ENCODE assay signal across 8 cellular contexts in genomic region chr7:108109216-108109908, GRCh38. TPM values are rescaled to one million over a fixed set of nuclear protein-coding genes. Genes with fewer than 3 reads are reported as not detected.
DNase-seq lines count a peak whose midpoint lies in the region; ATAC-seq and TF ChIP-seq lines count a peak whose summit lies in the region.

No MANE protein-coding gene starts in this region.

- H3K27me3 ChIP-seq in BE2C (no peaks in the 10 kb centered on the region), lower lobe of right lung (ENCODE audit: low read depth) (no peaks in the 10 kb centered on the region), uterus (no peaks in the 10 kb centered on the region)

- no peak overlapping the region for H3K27ac Mint-ChIP-seq in activated CD8-positive, alpha-beta T cell treated with anti-CD3 and anti-CD28 coated beads, Interleukin-2, amount 10 ng/mL, durations not matched to agents 7 days and 5 days

- H3K27me3 Mint-ChIP-seq in activated CD8-positive, alpha-beta T cell treated with anti-CD3 and anti-CD28 coated beads, Interleukin-2, amount 10 ng/mL, durations not matched to agents 7 days and 5 days (ENCODE audit: low read depth): peaks cover 1% of the 10 kb centered on the region

- TF ChIP-seq CTCF in BE2C (IDR thresholded peaks at IDR 0.05; ENCODE audit: low read depth, low read length) (peak; percentile 73), LNCAP (IDR thresholded peaks at IDR 0.05) (peak; percentile 77), lower lobe of right lung (IDR thresholded peaks at IDR 0.05) (peak; percentile 26), uterus (IDR thresholded peaks at IDR 0.05) (peak in 1 of 4 experiments; percentile 6)

- H3K36me3 Mint-ChIP-seq in activated CD8-positive, alpha-beta T cell treated with anti-CD3 and anti-CD28 coated beads, Interleukin-2, amount 10 ng/mL, durations not matched to agents 7 days and 5 days (ENCODE audit: low read depth): no peaks in the 10 kb centered on the region

- ATAC-seq in GM18498 (IDR thresholded peaks at IDR 0.05; ENCODE audit: unreplicated experiment): peak; percentile 65
- peak; percentile 64 for ATAC-seq in activated CD8-positive, alpha-beta T cell treated with anti-CD3 and anti-CD28 coated beads, Interleukin-2, amount 10 ng/mL, durations not matched to agents 7 days and 5 days
- ATAC-seq in lower lobe of right lung: peak in 1 of 2 donors; percentile 59
- ATAC-seq in GM18870 (IDR thresholded peaks at IDR 0.05; ENCODE audit: unreplicated experiment): no peak
- no peak for ATAC-seq in HG03521 (IDR thresholded peaks at IDR 0.05; ENCODE audit: unreplicated experiment)

- H3K27ac ChIP-seq in lower lobe of right lung (no peak overlapping the region), uterus (no peak overlapping the region)

- H3K9me3 Mint-ChIP-seq in activated CD8-positive, alpha-beta T cell treated with anti-CD3 and anti-CD28 coated beads, Interleukin-2, amount 10 ng/mL, durations not matched to agents 7 days and 5 days (ENCODE audit: insufficient read depth): no peaks in the 10 kb centered on the region

- POLR2A ChIA-PET in activated CD8-positive, alpha-beta T cell treated with anti-CD3 and anti-CD28 coated beads, Interleukin-2, amount 10 ng/mL, durations not matched to agents 7 days and 5 days (lab: Charles Lee): no interaction called here

- no peaks in the 10 kb centered on the region for H3K36me3 ChIP-seq in BE2C
- H3K36me3 ChIP-seq in lower lobe of right lung: no peaks in the 10 kb centered on the region
- H3K36me3 ChIP-seq in uterus: no peaks in the 10 kb centered on the region

- peak; percentile 28 for DNase-seq in BE2C
- peak; percentile 36 for DNase-seq in activated CD8-positive, alpha-beta T cell treated with anti-CD3 and anti-CD28 coated beads, Interleukin-2, amount 10 ng/mL, durations not matched to agents 7 days and 5 days
- no peak for DNase-seq in lower lobe of right lung
- DNase-seq in uterus: no peak

- intact Hi-C loops in lower lobe of right lung (cut with DNase I) (no loop called here), uterus (cut with DNase I; ENCODE audit: low total_unique reads) (no loop called here)

- no peak overlapping the region for H3K4me3 ChIP-seq in BE2C (ENCODE audit: low read depth, low read length)
- no peak overlapping the region for H3K4me3 ChIP-seq in lower lobe of right lung
- no peak overlapping the region for H3K4me3 ChIP-seq in uterus

- no peak overlapping the region for H3K4me3 Mint-ChIP-seq in activated CD8-positive, alpha-beta T cell treated with anti-CD3 and anti-CD28 coated beads, Interleukin-2, amount 10 ng/mL, durations not matched to agents 7 days and 5 days

- no peak for TF ChIP-seq POLR2A in uterus (IDR thresholded peaks at IDR 0.05)

- H3K4me1 Mint-ChIP-seq in activated CD8-positive, alpha-beta T cell treated with anti-CD3 and anti-CD28 coated beads, Interleukin-2, amount 10 ng/mL, durations not matched to agents 7 days and 5 days (ENCODE audit: low read depth): no peaks in the 10 kb centered on the region

- CTCF ChIA-PET in activated CD8-positive, alpha-beta T cell treated with anti-CD3 and anti-CD28 coated beads, Interleukin-2, amount 10 ng/mL, durations not matched to agents 7 days and 5 days (lab: Charles Lee): interaction anchor here (0.7 to 3.1 kb wide), 6 partner anchors 8 to 37 kb away, joined by 3 to 25 read pairs (median 4); partner anchors contain the start of gene LAMB4

- no peaks in the 10 kb centered on the region for H3K9me3 ChIP-seq in BE2C
- no peaks in the 10 kb centered on the region for H3K9me3 ChIP-seq in lower lobe of right lung
- no peaks in the 10 kb centered on the region for H3K9me3 ChIP-seq in uterus

- H3K4me1 ChIP-seq in BE2C (no peaks in the 10 kb centered on the region; the same call in 1 of the 2 replicates), lower lobe of right lung (no peaks in the 10 kb centered on the region), uterus (no peaks in the 10 kb centered on the region)

RNA-seq across cellular contexts. Expression of gene LAMB4, which starts 20.8 kb away (rescaled TPM):
- polyA plus RNA-seq in BE2C (2012; ENCODE audit: insufficient read depth, insufficient read length, low read depth): 0.80 TPM
- total RNA-seq in activated CD8-positive, alpha-beta T cell treated with anti-CD3 and anti-CD28 coated beads, Interleukin-2, amount 10 ng/mL, durations not matched to agents 7 days and 5 days: not detected
- total RNA-seq in lower lobe of right lung: not detected
- under 1 TPM in 2 of 4 donors, not detected in 2; 0.59 to 0.90 TPM for total RNA-seq in uterus

Comparison
In these comparisons a context has a peak if more than half of its experiments do, and no peak if none do; other contexts are left out.
1. DNase-seq: peak in BE2C (single experiment) and activated CD8-positive, alpha-beta T cell treated with anti-CD3 and anti-CD28 coated beads, Interleukin-2, amount 10 ng/mL, durations not matched to agents 7 days and 5 days (single experiment); none in lower lobe of right lung (single experiment) and uterus (0 of 2).
2. ATAC-seq: peak in GM18498 (single experiment) and activated CD8-positive, alpha-beta T cell treated with anti-CD3 and anti-CD28 coated beads, Interleukin-2, amount 10 ng/mL, durations not matched to agents 7 days and 5 days (single experiment); none in GM18870 (single experiment) and HG03521 (single experiment).